In the genomic region with DNA sequence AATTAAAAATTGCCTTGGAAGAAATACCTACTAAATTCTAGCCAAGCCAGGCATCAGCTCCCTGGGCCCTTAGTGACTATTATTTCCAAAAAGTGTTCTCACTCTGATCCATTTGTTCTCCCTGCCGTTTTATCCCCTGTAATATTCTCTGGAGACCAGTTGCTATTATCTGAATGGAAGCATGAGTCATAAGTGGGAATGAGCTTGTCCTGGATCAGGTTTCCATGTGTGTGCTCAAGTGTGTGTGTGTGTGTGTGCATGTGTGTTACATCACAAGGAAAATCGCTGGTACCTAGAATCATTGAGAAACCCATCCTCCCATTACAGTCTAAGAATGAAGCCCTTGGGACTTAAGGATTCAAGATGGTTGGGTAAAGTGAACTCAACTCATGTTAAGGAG, we compare ENCODE assay signal across 13 cellular contexts.
DNase-seq lines count a peak whose midpoint lies in the region; ATAC-seq and TF ChIP-seq lines count a peak whose summit lies in the region.
"Had no signal": no experiment of that assay in that cellular context is flagged by ENCODE, and none has a peak within 500 bp of the region (broad histone marks: within the 10 kb centered on the region; RNA-seq: fewer than 3 reads in every experiment).

No MANE protein-coding gene starts in this region.

- no peaks in the 10 kb centered on the region for H3K79me2 ChIP-seq in neural progenitor cell (ENCODE audit: low read depth)

- H4K20me1 ChIP-seq in neural progenitor cell (ENCODE audit: low read depth), result no peaks in the 10 kb centered on the region

- no peak overlapping the region for H3K27ac ChIP-seq in neural progenitor cell
- H3K27ac ChIP-seq: SJSA1, tibial artery had no signal

- no peaks in the 10 kb centered on the region for H3K27me3 ChIP-seq in neural progenitor cell
- H3K27me3 ChIP-seq: SJSA1, tibial artery had no signal

- H3K4me3 ChIP-seq in neural progenitor cell, result no peak overlapping the region
- H3K4me3 ChIP-seq: SJSA1, tibial artery had no signal

- H3K27ac Mint-ChIP-seq in neural progenitor cell, result no peak overlapping the region
- H3K27ac Mint-ChIP-seq: activated CD4-positive, alpha-beta memory T cell treated with anti-CD3 and anti-CD28 coated beads, Interleukin-2, amount 10 ng/mL, durations not matched to agents 7 days and 5 days had no signal

- H3K27me3 Mint-ChIP-seq in neural progenitor cell (ENCODE audit: insufficient read depth, low read depth), result peaks cover 13% of the 10 kb centered on the region
- H3K27me3 Mint-ChIP-seq: activated CD4-positive, alpha-beta memory T cell treated with anti-CD3 and anti-CD28 coated beads, Interleukin-2, amount 10 ng/mL, durations not matched to agents 7 days and 5 days had no signal

- no peaks in the 10 kb centered on the region for H3K36me3 ChIP-seq in neural progenitor cell
- H3K36me3 ChIP-seq: SJSA1, tibial artery had no signal

- no peak overlapping the region for H3K4me3 Mint-ChIP-seq in neural progenitor cell
- H3K4me3 Mint-ChIP-seq: activated CD4-positive, alpha-beta memory T cell treated with anti-CD3 and anti-CD28 coated beads, Interleukin-2, amount 10 ng/mL, durations not matched to agents 7 days and 5 days; CD14-positive monocyte had no signal

- no peak overlapping the region for H3K9ac ChIP-seq in neural progenitor cell

- no peaks in the 10 kb centered on the region for H3F3A ChIP-seq in neural progenitor cell (ENCODE audit: low read depth)

- peak; percentile 61 for DNase-seq in COLO668 (lab: John Stamatoyannopoulos, UW; ENCODE audit: unreplicated experiment)
- DNase-seq in NCI-H146 (lab: John Stamatoyannopoulos, UW), result peak; percentile 85
- peak; percentile 24 for DNase-seq in SHP77 treated with DMSO at 0.1 percent for 48 hours (lab: John Stamatoyannopoulos, UW)
- peak; percentile 33 for DNase-seq in iris pigment epithelial cell (ENCODE audit: low read depth)
- no peak for DNase-seq in HPDE6-E6E7 (ENCODE audit: extremely low spot score)
- DNase-seq in HuH-7.5 (ENCODE audit: low spot score), result no peak
- no peak for DNase-seq in neural progenitor cell (ENCODE audit: low spot score)
- DNase-seq: activated CD4-positive, alpha-beta memory T cell treated with anti-CD3 and anti-CD28 coated beads, Interleukin-2, amount 10 ng/mL, durations not matched to agents 7 days and 5 days; KG1 had no signal

- no peak overlapping the region for H3K4me2 ChIP-seq in neural progenitor cell

- ATAC-seq in HG03565 (IDR thresholded peaks at IDR 0.05; ENCODE audit: unreplicated experiment), result no peak

- H3K9me3 Mint-ChIP-seq in neural progenitor cell, result peaks cover 4% of the 10 kb centered on the region
- H3K9me3 Mint-ChIP-seq: activated CD4-positive, alpha-beta memory T cell treated with anti-CD3 and anti-CD28 coated beads, Interleukin-2, amount 10 ng/mL, durations not matched to agents 7 days and 5 days had no signal

- no peak overlapping the region for H2AFZ ChIP-seq in neural progenitor cell (replicated peaks)

- peaks cover 32% of the 10 kb centered on the region for H3K4me1 Mint-ChIP-seq in neural progenitor cell

- H3K4me1 ChIP-seq in neural progenitor cell, result peaks cover 13% of the 10 kb centered on the region

- no peak for TF ChIP-seq CTCF in neural progenitor cell (IDR thresholded peaks at IDR 0.05)

- no peaks in the 10 kb centered on the region for H3K36me3 Mint-ChIP-seq in neural progenitor cell

- H3K9me3 ChIP-seq in neural progenitor cell (ENCODE audit: low read depth), result no peaks in the 10 kb centered on the region
- H3K9me3 ChIP-seq: SJSA1, tibial artery had no signal

Comparison
In these comparisons a context has a peak if more than half of its experiments do, and no peak if none do; other contexts are left out.
1. DNase-seq: peak in COLO668 (single experiment), NCI-H146 (single experiment), SHP77 treated with DMSO at 0.1 percent for 48 hours (single experiment) and iris pigment epithelial cell (single experiment); none in HPDE6-E6E7 (single experiment), HuH-7.5 (single experiment) and neural progenitor cell (single experiment).